In genomic region chr2:98703738-98704137, GRCh38 we compare ENCODE assay signal across 16 cellular contexts. TPM values are rescaled to one million over a fixed set of nuclear protein-coding genes. Genes with fewer than 3 reads are reported as not detected.
DNase-seq lines count a peak whose midpoint lies in the region; ATAC-seq and TF ChIP-seq lines count a peak whose summit lies in the region.
"Had no signal": no experiment of that assay in that cellular context is flagged by ENCODE, and none has a peak within 500 bp of the region (broad histone marks: within the 10 kb centered on the region; RNA-seq: fewer than 3 reads in every experiment).

No MANE protein-coding gene starts in this region.

- intact Hi-C loops in activated CD4-positive, alpha-beta memory T cell treated with anti-CD3 and anti-CD28 coated beads for 36 hours (cut with micrococcal nuclease): no loop called here
- intact Hi-C loops in heart right ventricle (cut with DNase I): no loop called here

- CTCF ChIA-PET in activated CD4-positive, alpha-beta memory T cell treated with anti-CD3 and anti-CD28 coated beads for 36 hours (lab: Charles Lee): interaction anchor here (0.7 to 1.0 kb wide), 2 partner anchors 18 to 54 kb away, joined by 3 to 4 read pairs; no protein-coding TSS in a partner anchor
- CTCF ChIA-PET in activated CD4-positive, alpha-beta memory T cell treated with anti-CD3 and anti-CD28 coated beads, Interleukin-2, amount 10 ng/mL, durations not matched to agents 7 days and 5 days (lab: Charles Lee): interaction anchor here (1.1 kb wide), 1 partner anchor 54 kb away, joined by 3 read pairs; no protein-coding TSS in a partner anchor

- H3K9me3 ChIP-seq in T-helper 17 cell (ENCODE audit: control insufficient read depth, low read length, poor library complexity, severe bottlenecking) (no peaks in the 10 kb centered on the region), heart right ventricle (no peaks in the 10 kb centered on the region)
- no peaks in the 10 kb centered on the region for H3K9me3 ChIP-seq in effector memory CD4-positive, alpha-beta T cell (ENCODE audit: control insufficient read depth, low read length)

- H3K27me3 Mint-ChIP-seq in activated CD4-positive, alpha-beta memory T cell treated with anti-CD3 and anti-CD28 coated beads for 36 hours: no peaks in the 10 kb centered on the region
- no peaks in the 10 kb centered on the region for H3K27me3 Mint-ChIP-seq in activated CD4-positive, alpha-beta memory T cell treated with anti-CD3 and anti-CD28 coated beads, Interleukin-2, amount 10 ng/mL, durations not matched to agents 7 days and 5 days
- H3K27me3 Mint-ChIP-seq in T-helper 17 cell: no peaks in the 10 kb centered on the region
- H3K27me3 Mint-ChIP-seq: activated CD4-positive, alpha-beta T cell treated with anti-CD3 and anti-CD28 coated beads, Interleukin-2, amount 10 ng/mL, durations not matched to agents 7 days and 5 days; naive B cell had no signal

- no peak for TF ChIP-seq CTCF in heart right ventricle (IDR thresholded peaks at IDR 0.05)

- no peaks in the 10 kb centered on the region for H3K36me3 ChIP-seq in heart right ventricle
- no peaks in the 10 kb centered on the region for H3K36me3 ChIP-seq in effector memory CD4-positive, alpha-beta T cell (ENCODE audit: control insufficient read depth, insufficient read depth, low read length)

- H3K9me3 Mint-ChIP-seq in activated CD4-positive, alpha-beta memory T cell treated with anti-CD3 and anti-CD28 coated beads for 36 hours: no peaks in the 10 kb centered on the region
- H3K9me3 Mint-ChIP-seq in activated CD4-positive, alpha-beta memory T cell treated with anti-CD3 and anti-CD28 coated beads, Interleukin-2, amount 10 ng/mL, durations not matched to agents 7 days and 5 days: no peaks in the 10 kb centered on the region
- no peaks in the 10 kb centered on the region for H3K9me3 Mint-ChIP-seq in stimulated activated effector memory CD8-positive, alpha-beta T cell treated with anti-CD3 and anti-CD28 coated beads, Interleukin-12 subunit alpha, Interleukin-12 subunit beta, amount 100 ng/mL, for 72 hours
- H3K9me3 Mint-ChIP-seq: naive B cell had no signal

- H3K4me1 Mint-ChIP-seq in activated CD4-positive, alpha-beta memory T cell treated with anti-CD3 and anti-CD28 coated beads for 36 hours (ENCODE audit: low read depth): peaks cover 70% of the 10 kb centered on the region
- H3K4me1 Mint-ChIP-seq in activated CD4-positive, alpha-beta memory T cell treated with anti-CD3 and anti-CD28 coated beads, Interleukin-2, amount 10 ng/mL, durations not matched to agents 7 days and 5 days: peaks cover 33% of the 10 kb centered on the region
- H3K4me1 Mint-ChIP-seq in T-helper 17 cell: peaks cover 59% of the 10 kb centered on the region
- H3K4me1 Mint-ChIP-seq in stimulated activated effector memory CD8-positive, alpha-beta T cell treated with anti-CD3 and anti-CD28 coated beads, Interleukin-12 subunit alpha, Interleukin-12 subunit beta, amount 100 ng/mL, for 72 hours: peaks cover 60% of the 10 kb centered on the region

- no peak overlapping the region for H3K4me3 Mint-ChIP-seq in activated CD4-positive, alpha-beta memory T cell treated with anti-CD3 and anti-CD28 coated beads for 36 hours
- no peak overlapping the region for H3K4me3 Mint-ChIP-seq in activated CD4-positive, alpha-beta memory T cell treated with anti-CD3 and anti-CD28 coated beads, Interleukin-2, amount 10 ng/mL, durations not matched to agents 7 days and 5 days
- H3K4me3 Mint-ChIP-seq in T-helper 17 cell: peak overlapping the region; percentile 75
- H3K4me3 Mint-ChIP-seq in stimulated activated effector memory CD8-positive, alpha-beta T cell treated with anti-CD3 and anti-CD28 coated beads, Interleukin-12 subunit alpha, Interleukin-12 subunit beta, amount 100 ng/mL, for 72 hours: no peak overlapping the region
- H3K4me3 Mint-ChIP-seq: activated CD4-positive, alpha-beta T cell treated with anti-CD3 and anti-CD28 coated beads, Interleukin-2, amount 10 ng/mL, durations not matched to agents 7 days and 5 days; naive B cell had no signal

- ATAC-seq in T-helper 17 cell: peak; percentile 22
- ATAC-seq in heart right ventricle: peak in 4 of 8 donors; percentile 13 to 61 (median 40)
- ATAC-seq in stimulated activated effector memory CD8-positive, alpha-beta T cell treated with anti-CD3 and anti-CD28 coated beads, Interleukin-12 subunit alpha, Interleukin-12 subunit beta, amount 100 ng/mL, for 72 hours: peak; percentile 40
- no peak for ATAC-seq in GM19455 (IDR thresholded peaks at IDR 0.05; ENCODE audit: unreplicated experiment)
- no peak for ATAC-seq in HG02571 (IDR thresholded peaks at IDR 0.05; ENCODE audit: unreplicated experiment)

- H3K27me3 ChIP-seq in heart right ventricle: no peaks in the 10 kb centered on the region
- H3K27me3 ChIP-seq in effector memory CD4-positive, alpha-beta T cell (replicated peaks; ENCODE audit: control insufficient read depth, insufficient read depth, low read length, poor library complexity, severe bottlenecking): no peaks in the 10 kb centered on the region

- peak overlapping the region in 9 of 10 donors; percentile 46 to 84 (median 72) for H3K27ac ChIP-seq in heart right ventricle
- no peak overlapping the region for H3K27ac ChIP-seq in effector memory CD4-positive, alpha-beta T cell (ENCODE audit: insufficient read depth, low read length, poor library complexity, severe bottlenecking)
- H3K27ac ChIP-seq: epithelial cell of prostate had no signal

- peak overlapping the region; percentile 6 for H3K27ac Mint-ChIP-seq in activated CD4-positive, alpha-beta memory T cell treated with anti-CD3 and anti-CD28 coated beads for 36 hours
- H3K27ac Mint-ChIP-seq in activated CD4-positive, alpha-beta memory T cell treated with anti-CD3 and anti-CD28 coated beads, Interleukin-2, amount 10 ng/mL, durations not matched to agents 7 days and 5 days: no peak overlapping the region
- peak overlapping the region; percentile 95 for H3K27ac Mint-ChIP-seq in T-helper 17 cell
- H3K27ac Mint-ChIP-seq in stimulated activated effector memory CD8-positive, alpha-beta T cell treated with anti-CD3 and anti-CD28 coated beads, Interleukin-12 subunit alpha, Interleukin-12 subunit beta, amount 100 ng/mL, for 72 hours: peak overlapping the region; percentile 64
- H3K27ac Mint-ChIP-seq: activated CD4-positive, alpha-beta T cell treated with anti-CD3 and anti-CD28 coated beads, Interleukin-2, amount 10 ng/mL, durations not matched to agents 7 days and 5 days had no signal

- H3K36me3 Mint-ChIP-seq in activated CD4-positive, alpha-beta memory T cell treated with anti-CD3 and anti-CD28 coated beads for 36 hours: peaks cover 2% of the 10 kb centered on the region
- peaks cover 28% of the 10 kb centered on the region for H3K36me3 Mint-ChIP-seq in activated CD4-positive, alpha-beta memory T cell treated with anti-CD3 and anti-CD28 coated beads, Interleukin-2, amount 10 ng/mL, durations not matched to agents 7 days and 5 days (ENCODE audit: low read depth)
- peaks cover 8% of the 10 kb centered on the region for H3K36me3 Mint-ChIP-seq in T-helper 17 cell (ENCODE audit: low read depth)
- peaks cover 6% of the 10 kb centered on the region for H3K36me3 Mint-ChIP-seq in stimulated activated effector memory CD8-positive, alpha-beta T cell treated with anti-CD3 and anti-CD28 coated beads, Interleukin-12 subunit alpha, Interleukin-12 subunit beta, amount 100 ng/mL, for 72 hours
- H3K36me3 Mint-ChIP-seq: naive B cell had no signal

- H3K4me1 ChIP-seq in heart right ventricle: peaks cover 19 to 79% (median 66%) of the 10 kb centered on the region in 9 donors
- H3K4me1 ChIP-seq in effector memory CD4-positive, alpha-beta T cell (ENCODE audit: control insufficient read depth, insufficient read depth, low read length, poor library complexity, severe bottlenecking): peaks cover 46% of the 10 kb centered on the region

- no peak overlapping the region for H3K4me3 ChIP-seq in heart right ventricle
- H3K4me3 ChIP-seq in effector memory CD4-positive, alpha-beta T cell (ENCODE audit: insufficient read depth, low read depth, low read length, poor library complexity, severe bottlenecking): no peak overlapping the region

- 52 to 71% methylated on average over 5 of the region's 5 CpGs for WGBS in heart right ventricle, 2 donors

- DNase-seq in activated CD4-positive, alpha-beta memory T cell treated with anti-CD3 and anti-CD28 coated beads for 36 hours: no peak
- no peak for DNase-seq in activated CD4-positive, alpha-beta memory T cell treated with anti-CD3 and anti-CD28 coated beads, Interleukin-2, amount 10 ng/mL, durations not matched to agents 7 days and 5 days
- DNase-seq in T-helper 17 cell (no peak), heart right ventricle (no peak)
- DNase-seq in stimulated activated effector memory CD8-positive, alpha-beta T cell treated with anti-CD3 and anti-CD28 coated beads, Interleukin-12 subunit alpha, Interleukin-12 subunit beta, amount 100 ng/mL, for 72 hours (ENCODE audit: low spot score in 2 of 2): no peak
- DNase-seq in effector memory CD4-positive, alpha-beta T cell: no peak
- DNase-seq: activated CD4-positive, alpha-beta T cell treated with anti-CD3 and anti-CD28 coated beads, Interleukin-2, amount 10 ng/mL, durations not matched to agents 7 days and 5 days; caudate nucleus; GDM1; head of caudate nucleus; naive B cell; NCI-H774; T-helper 9 cell had no signal

- POLR2A ChIA-PET in activated CD4-positive, alpha-beta memory T cell treated with anti-CD3 and anti-CD28 coated beads for 36 hours (lab: Charles Lee): interaction anchor here (0.9 kb wide), 1 partner anchor 10 kb away, joined by 3 read pairs; no protein-coding TSS in a partner anchor
- POLR2A ChIA-PET in activated CD4-positive, alpha-beta memory T cell treated with anti-CD3 and anti-CD28 coated beads, Interleukin-2, amount 10 ng/mL, durations not matched to agents 7 days and 5 days (lab: Charles Lee): interaction anchor here (0.8 to 1.4 kb wide), 3 partner anchors 10 to 54 kb away, joined by 3 read pairs; no protein-coding TSS in a partner anchor

RNA-seq across cellular contexts. Expression of gene MGAT4A, which starts 27.2 kb away (rescaled TPM):
- total RNA-seq in activated CD4-positive, alpha-beta memory T cell treated with anti-CD3 and anti-CD28 coated beads for 36 hours: 10 to 100 TPM; 71.9 to 76.7 TPM
- total RNA-seq in activated CD4-positive, alpha-beta memory T cell treated with anti-CD3 and anti-CD28 coated beads, Interleukin-2, amount 10 ng/mL, durations not matched to agents 7 days and 5 days: 10 to 100 TPM; 69.8 to 80.6 TPM
- total RNA-seq in T-helper 17 cell: 100 to 1,000 TPM; 187 to 205 TPM
- 10 to 100 TPM; 17.7 to 33.0 (median 18.7) TPM for total RNA-seq in heart right ventricle
- polyA plus RNA-seq in heart right ventricle: 1 to 10 TPM; 4.6 to 7.2 TPM

Comparison
In these comparisons a context has a peak if more than half of its experiments do, and no peak if none do; other contexts are left out.
1. ATAC-seq: peak in T-helper 17 cell (single experiment) and stimulated activated effector memory CD8-positive, alpha-beta T cell treated with anti-CD3 and anti-CD28 coated beads, Interleukin-12 subunit alpha, Interleukin-12 subunit beta, amount 100 ng/mL, for 72 hours (single experiment); none in GM19455 (single experiment) and HG02571 (single experiment).